20 cellular contexts compared by ENCODE assay signal in genomic region chr6:125001684-125002083, GRCh38. TPM values are rescaled to one million over a fixed set of nuclear protein-coding genes. Genes with fewer than 3 reads are reported as not detected.
DNase-seq lines count a peak whose midpoint lies in the region; ATAC-seq, FAIRE-seq and TF ChIP-seq lines count a peak whose summit lies in the region.
"Had no signal": no experiment of that assay in that cellular context is flagged by ENCODE, and none has a peak within 500 bp of the region (broad histone marks: within the 10 kb centered on the region; RNA-seq: fewer than 3 reads in every experiment).

No MANE protein-coding gene starts in this region.

- no peaks in the 10 kb centered on the region for H3K9me3 Mint-ChIP-seq in WTC11
- H3K9me3 Mint-ChIP-seq: activated naive CD8-positive, alpha-beta T cell treated with anti-CD3 and anti-CD28 coated beads, Interleukin-2, amount 10 ng/mL, durations not matched to agents 7 days and 5 days; activated T-cell treated with anti-CD3 and anti-CD28 coated beads, Interleukin-2, amount 50 U/mL, for 72 hours had no signal

- H3K9me3 ChIP-seq in HUES48 (ENCODE audit: control insufficient read depth, insufficient read depth, low read length) (no peaks in the 10 kb centered on the region), kidney (ENCODE audit: control insufficient read depth in 1 of 2, low read length in 2 of 2) (no peaks in the 10 kb centered on the region)
- H3K9me3 ChIP-seq: upper lobe of left lung had no signal

- TF ChIP-seq CTCF in WTC11 (IDR thresholded peaks at IDR 0.05): no peak
- no peak for TF ChIP-seq CTCF in kidney (IDR thresholded peaks at IDR 0.05; ENCODE audit: borderline replicate concordance, extremely low read depth, insufficient read depth)
- no peak for TF ChIP-seq CTCF in retinal pigment epithelial cell (conservative IDR thresholded peaks at IDR 0.05; ENCODE audit: low read depth, low read length)
- no peak for TF ChIP-seq CTCF in omental fat pad (IDR thresholded peaks at IDR 0.05)

- no peak overlapping the region for H3K4me3 Mint-ChIP-seq in WTC11
- H3K4me3 Mint-ChIP-seq: activated CD8-positive, alpha-beta T cell treated with anti-CD3 and anti-CD28 coated beads, Interleukin-2, amount 10 ng/mL, durations not matched to agents 7 days and 5 days; activated naive CD8-positive, alpha-beta T cell treated with anti-CD3 and anti-CD28 coated beads, Interleukin-2, amount 10 ng/mL, durations not matched to agents 7 days and 5 days; activated T-cell treated with anti-CD3 and anti-CD28 coated beads, Interleukin-2, amount 50 U/mL, for 72 hours; CD4-positive, CD25-positive, alpha-beta regulatory T cell; stimulated activated naive B cell treated with anti-CD40 and anti-IgM and Interleukin-4, amounts not matched to agents 10 μg/mL and 1 μg/mL and 100 μg/mL, for 72 hours had no signal

- H3K9ac ChIP-seq in HUES48 (ENCODE audit: low read depth, low read length) (no peak overlapping the region), kidney (ENCODE audit: low read length in 2 of 2) (no peak overlapping the region)

- ATAC-seq in WTC11: no peak
- no peak for ATAC-seq in omental fat pad (ENCODE audit: low FRiP score)
- ATAC-seq: activated CD8-positive, alpha-beta T cell treated with anti-CD3 and anti-CD28 coated beads, Interleukin-2, amount 10 ng/mL, durations not matched to agents 7 days and 5 days; activated T-cell treated with anti-CD3 and anti-CD28 coated beads, Interleukin-2, amount 50 U/mL, for 72 hours; stimulated activated naive B cell treated with anti-CD40 and anti-IgM and Interleukin-4, amounts not matched to agents 10 μg/mL and 1 μg/mL and 100 μg/mL, for 72 hours had no signal

- FAIRE-seq in kidney (lab: Jason Lieb, UNC): no peak
- FAIRE-seq: RCC 7860 had no signal

- no peaks in the 10 kb centered on the region for H3K27me3 ChIP-seq in HUES48 (ENCODE audit: control insufficient read depth, insufficient read depth, low read length)
- H3K27me3 ChIP-seq: upper lobe of left lung had no signal

- H3K4me3 ChIP-seq in HUES48 (ENCODE audit: low read depth, low read length) (no peak overlapping the region), kidney (ENCODE audit: low read length in 2 of 2) (peak overlapping the region; percentile 40 to 53), retinal pigment epithelial cell (ENCODE audit: low read length) (peak overlapping the region; percentile 42)

- CTCF ChIA-PET in WTC11 (lab: Charles Lee): no interaction called here

- DNase-seq in WTC11 (ENCODE audit: low spot score) (no peak), kidney (no peak), retinal pigment epithelial cell (ENCODE audit: low read depth) (no peak), omental fat pad (ENCODE audit: low spot score) (no peak), COLO829 (ENCODE audit: low spot score) (no peak), middle frontal gyrus (ENCODE audit: extremely low spot score, low spot score) (no peak), SW 1271 (lab: John Stamatoyannopoulos, UW) (no peak)
- DNase-seq: activated CD8-positive, alpha-beta T cell treated with anti-CD3 and anti-CD28 coated beads, Interleukin-2, amount 10 ng/mL, durations not matched to agents 7 days and 5 days; activated naive CD8-positive, alpha-beta T cell treated with anti-CD3 and anti-CD28 coated beads, Interleukin-2, amount 10 ng/mL, durations not matched to agents 7 days and 5 days; activated T-cell treated with anti-CD3 and anti-CD28 coated beads, Interleukin-2, amount 50 U/mL, for 72 hours; CD4-positive, CD25-positive, alpha-beta regulatory T cell; central memory CD4-positive, alpha-beta T cell; KBM-7; mammary epithelial cell; NCI-H1092; stimulated activated naive B cell treated with anti-CD40 and anti-IgM and Interleukin-4, amounts not matched to agents 10 μg/mL and 1 μg/mL and 100 μg/mL, for 72 hours; T-helper 1 cell; upper lobe of left lung had no signal

- H3K36me3 ChIP-seq in HUES48 (ENCODE audit: control insufficient read depth, insufficient read depth, low read length) (no peaks in the 10 kb centered on the region), kidney (ENCODE audit: control insufficient read depth in 1 of 2, insufficient read depth in 2 of 2, low read length in 2 of 2) (no peaks in the 10 kb centered on the region)

- H3K4me1 Mint-ChIP-seq in WTC11: peaks cover 18% of the 10 kb centered on the region
- H3K4me1 Mint-ChIP-seq: activated naive CD8-positive, alpha-beta T cell treated with anti-CD3 and anti-CD28 coated beads, Interleukin-2, amount 10 ng/mL, durations not matched to agents 7 days and 5 days; CD4-positive, CD25-positive, alpha-beta regulatory T cell had no signal

- H3K4me1 ChIP-seq in HUES48 (ENCODE audit: control insufficient read depth, insufficient read depth, low read length) (peaks cover 11% of the 10 kb centered on the region), kidney (ENCODE audit: control insufficient read depth in 1 of 2, insufficient read depth in 1 of 2, low read depth in 1 of 2, low read length in 2 of 2) (peaks cover 0 to 2% of the 10 kb centered on the region in 2 donors)

- intact Hi-C loops in kidney (cut with DNase I): no loop called here

- H3K36me3 Mint-ChIP-seq in WTC11: no peaks in the 10 kb centered on the region
- H3K36me3 Mint-ChIP-seq: activated naive CD8-positive, alpha-beta T cell treated with anti-CD3 and anti-CD28 coated beads, Interleukin-2, amount 10 ng/mL, durations not matched to agents 7 days and 5 days; CD4-positive, CD25-positive, alpha-beta regulatory T cell; stimulated activated naive B cell treated with anti-CD40 and anti-IgM and Interleukin-4, amounts not matched to agents 10 μg/mL and 1 μg/mL and 100 μg/mL, for 72 hours had no signal

- peak overlapping the region; percentile 21 for H3K27ac ChIP-seq in HUES48 (ENCODE audit: low read depth, low read length)
- H3K27ac ChIP-seq in kidney (ENCODE audit: low read depth in 2 of 2, low read length in 2 of 2): no peak overlapping the region

- H3K27me3 Mint-ChIP-seq in WTC11 (ENCODE audit: low read depth): no peaks in the 10 kb centered on the region
- H3K27me3 Mint-ChIP-seq: activated naive CD8-positive, alpha-beta T cell treated with anti-CD3 and anti-CD28 coated beads, Interleukin-2, amount 10 ng/mL, durations not matched to agents 7 days and 5 days; stimulated activated naive B cell treated with anti-CD40 and anti-IgM and Interleukin-4, amounts not matched to agents 10 μg/mL and 1 μg/mL and 100 μg/mL, for 72 hours had no signal

- peak overlapping the region; percentile 41; the same call in 1 of the 2 replicates for H3K27ac Mint-ChIP-seq in WTC11
- H3K27ac Mint-ChIP-seq: activated CD8-positive, alpha-beta T cell treated with anti-CD3 and anti-CD28 coated beads, Interleukin-2, amount 10 ng/mL, durations not matched to agents 7 days and 5 days; activated naive CD8-positive, alpha-beta T cell treated with anti-CD3 and anti-CD28 coated beads, Interleukin-2, amount 10 ng/mL, durations not matched to agents 7 days and 5 days; activated T-cell treated with anti-CD3 and anti-CD28 coated beads, Interleukin-2, amount 50 U/mL, for 72 hours; CD4-positive, CD25-positive, alpha-beta regulatory T cell; stimulated activated naive B cell treated with anti-CD40 and anti-IgM and Interleukin-4, amounts not matched to agents 10 μg/mL and 1 μg/mL and 100 μg/mL, for 72 hours had no signal

- POLR2A ChIA-PET in WTC11 (lab: Charles Lee): no interaction called here

TF ChIP-seq in WTC11, 78 proteins besides CTCF, POLR2A, EP300 and RAD21 (continues in another document):
- TF ChIP-seq RORB (CRISPR knock-in tag; IDR thresholded peaks at IDR 0.05) (no peak), ZNF317 (CRISPR knock-in tag; IDR thresholded peaks at IDR 0.05; ENCODE audit: borderline replicate concordance, low read depth) (no peak), ZNF671 (CRISPR knock-in tag; IDR thresholded peaks at IDR 0.05) (no peak), CDX4 (CRISPR knock-in tag; IDR thresholded peaks at IDR 0.05; ENCODE audit: borderline replicate concordance) (no peak), HMGA2 (CRISPR knock-in tag; IDR thresholded peaks at IDR 0.05) (no peak), NFYB (CRISPR knock-in tag; conservative IDR thresholded peaks at IDR 0.05; ENCODE audit: low read depth) (no peak), SP1 (CRISPR knock-in tag; conservative IDR thresholded peaks at IDR 0.05) (no peak), ZBTB21 (CRISPR knock-in tag; IDR thresholded peaks at IDR 0.05; ENCODE audit: borderline replicate concordance) (no peak), SOX15 (CRISPR knock-in tag; IDR thresholded peaks at IDR 0.05) (no peak)
- TF ChIP-seq, protein P1, sequence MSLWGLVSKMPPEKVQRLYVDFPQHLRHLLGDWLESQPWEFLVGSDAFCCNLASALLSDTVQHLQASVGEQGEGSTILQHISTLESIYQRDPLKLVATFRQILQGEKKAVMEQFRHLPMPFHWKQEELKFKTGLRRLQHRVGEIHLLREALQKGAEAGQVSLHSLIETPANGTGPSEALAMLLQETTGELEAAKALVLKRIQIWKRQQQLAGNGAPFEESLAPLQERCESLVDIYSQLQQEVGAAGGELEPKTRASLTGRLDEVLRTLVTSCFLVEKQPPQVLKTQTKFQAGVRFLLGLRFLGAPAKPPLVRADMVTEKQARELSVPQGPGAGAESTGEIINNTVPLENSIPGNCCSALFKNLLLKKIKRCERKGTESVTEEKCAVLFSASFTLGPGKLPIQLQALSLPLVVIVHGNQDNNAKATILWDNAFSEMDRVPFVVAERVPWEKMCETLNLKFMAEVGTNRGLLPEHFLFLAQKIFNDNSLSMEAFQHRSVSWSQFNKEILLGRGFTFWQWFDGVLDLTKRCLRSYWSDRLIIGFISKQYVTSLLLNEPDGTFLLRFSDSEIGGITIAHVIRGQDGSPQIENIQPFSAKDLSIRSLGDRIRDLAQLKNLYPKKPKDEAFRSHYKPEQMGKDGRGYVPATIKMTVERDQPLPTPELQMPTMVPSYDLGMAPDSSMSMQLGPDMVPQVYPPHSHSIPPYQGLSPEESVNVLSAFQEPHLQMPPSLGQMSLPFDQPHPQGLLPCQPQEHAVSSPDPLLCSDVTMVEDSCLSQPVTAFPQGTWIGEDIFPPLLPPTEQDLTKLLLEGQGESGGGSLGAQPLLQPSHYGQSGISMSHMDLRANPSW (CRISPR knock-in tag; conservative IDR thresholded peaks at IDR 0.05; ENCODE audit: low read depth): no peak

RNA-seq across cellular contexts. Expression of gene RNF217, which starts 39.4 kb away (rescaled TPM):
- 7.4 to 12.2 TPM (median 11.0 TPM) in 3 replicates for total RNA-seq in WTC11 (2021)
- total RNA-seq in kidney: 18.7 TPM
- polyA plus RNA-seq in kidney (ENCODE audit: insufficient read depth, low read depth, low replicate concordance): 3.1 TPM
- total RNA-seq in omental fat pad: 10 to 100 TPM; 30.7 to 61.1 (median 38.4) TPM
- polyA plus RNA-seq: CD4-positive, CD25-positive, alpha-beta regulatory T cell had no signal
